ENCODE assay signal across 19 cellular contexts in the genomic region with DNA sequence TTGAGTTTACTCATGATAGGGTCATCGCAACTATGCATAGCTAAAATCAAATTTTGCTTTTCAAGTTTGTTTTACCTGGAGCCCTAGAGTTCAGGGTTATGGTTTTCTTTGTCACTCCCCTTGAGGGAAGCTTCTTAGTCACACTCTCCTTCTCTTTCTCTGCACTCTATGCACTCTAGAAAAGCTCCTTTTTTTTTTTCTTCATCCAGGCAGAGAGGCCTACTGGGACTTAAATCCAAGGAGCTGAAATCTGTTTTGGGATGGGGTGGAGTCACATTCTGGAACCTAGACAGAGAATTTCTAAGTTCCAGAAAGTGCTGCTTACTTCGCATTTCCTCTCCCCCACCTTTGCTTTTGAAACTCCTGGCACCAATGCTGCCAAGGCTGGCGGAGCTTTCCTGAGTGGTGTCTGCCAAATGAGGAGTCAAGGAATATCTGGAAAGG. TPM values are rescaled to one million over a fixed set of nuclear protein-coding genes. Genes with fewer than 3 reads are reported as not detected.
DNase-seq lines count a peak whose midpoint lies in the region; ATAC-seq, FAIRE-seq and TF ChIP-seq lines count a peak whose summit lies in the region.
"Had no signal": no experiment of that assay in that cellular context is flagged by ENCODE, and none has a peak within 500 bp of the region (broad histone marks: within the 10 kb centered on the region; RNA-seq: fewer than 3 reads in every experiment).

No MANE protein-coding gene starts in this region.

- H3K18ac ChIP-seq in IMR-90 (ENCODE audit: low read depth, low read length): no peak overlapping the region

- CTCF ChIA-PET in IMR-90 (lab: Yijun Ruan, JAX) (interaction anchor here (0.6 to 1.4 kb wide), 2 partner anchors 29 to 37 kb away, joined by 3 read pairs; no protein-coding TSS in a partner anchor), OCI-LY7 (lab: Charles Lee; ENCODE audit: unreplicated experiment) (no interaction called here)

- no peaks in the 10 kb centered on the region for H3K4me1 Mint-ChIP-seq in astrocyte (ENCODE audit: low read depth, unreplicated experiment)
- H3K4me1 Mint-ChIP-seq: immature natural killer cell had no signal

- H3K4me3 ChIP-seq in IMR-90 (ENCODE audit: insufficient read depth, low read depth, low read length): no peak overlapping the region
- H3K4me3 ChIP-seq in astrocyte (ENCODE audit: insufficient read depth, low read depth, low read length): no peak overlapping the region
- H3K4me3 ChIP-seq in heart left ventricle: peak overlapping the region in 6 of 12 donors; percentile 1 to 34 (median 28)
- H3K4me3 ChIP-seq in skeletal muscle tissue (ENCODE audit: low read length in 3 of 3): no peak overlapping the region
- H3K4me3 ChIP-seq in OCI-LY7 (ENCODE audit: low read depth, low read length, poor library complexity, severe bottlenecking): no peak overlapping the region
- H3K4me3 ChIP-seq: pancreas, SK-N-MC, transverse colon had no signal

- POLR2A ChIA-PET in IMR-90 (lab: Charles Lee; ENCODE audit: unreplicated experiment) (no interaction called here), OCI-LY7 (lab: Charles Lee) (no interaction called here)

- dilution Hi-C loops in IMR-90 (cut with HindIII; ENCODE audit: low sequenced_read_pairs, unreplicated experiment): no loop called here

- no peak overlapping the region for H2BK20ac ChIP-seq in IMR-90 (ENCODE audit: low read depth, low read length)

- no peak overlapping the region for H4K91ac ChIP-seq in IMR-90 (ENCODE audit: insufficient read depth, low read depth, low read length)

- no peaks in the 10 kb centered on the region; the same call in 1 of the 2 replicates for H3K9me1 ChIP-seq in IMR-90 (ENCODE audit: insufficient read depth, low read length)

- H3K27me3 ChIP-seq in IMR-90 (ENCODE audit: control insufficient read depth, insufficient read depth, low read length) (peaks cover under 1% of the 10 kb centered on the region; the same call in 1 of the 2 replicates), astrocyte (ENCODE audit: insufficient read depth, low read length) (no peaks in the 10 kb centered on the region), heart left ventricle (no peaks in the 10 kb centered on the region), skeletal muscle tissue (ENCODE audit: control insufficient read depth in 3 of 3, insufficient read depth in 3 of 3, low read length in 3 of 3) (no peaks in the 10 kb centered on the region)
- H3K27me3 ChIP-seq: pancreas, transverse colon had no signal

- H3K9ac ChIP-seq in IMR-90 (ENCODE audit: low read depth, low read length) (no peak overlapping the region), astrocyte (ENCODE audit: low read length) (no peak overlapping the region), skeletal muscle tissue (ENCODE audit: low read depth in 1 of 3, low read length in 3 of 3) (no peak overlapping the region)

- no peak overlapping the region for H3K4me3 Mint-ChIP-seq in astrocyte (ENCODE audit: unreplicated experiment)
- H3K4me3 Mint-ChIP-seq: activated naive CD8-positive, alpha-beta T cell treated with anti-CD3 and anti-CD28 coated beads for 36 hours; immature natural killer cell had no signal

- H3K79me1 ChIP-seq in IMR-90 (ENCODE audit: low read depth in 1 of 2, low read length in 2 of 2): no peaks in the 10 kb centered on the region

- H3K36me3 ChIP-seq in IMR-90 (ENCODE audit: control insufficient read depth, insufficient read depth, low read length): no peaks in the 10 kb centered on the region
- H3K36me3 ChIP-seq in astrocyte (ENCODE audit: insufficient read depth, low read length): no peaks in the 10 kb centered on the region
- no peaks in the 10 kb centered on the region for H3K36me3 ChIP-seq in heart left ventricle
- no peaks in the 10 kb centered on the region for H3K36me3 ChIP-seq in skeletal muscle tissue (ENCODE audit: control insufficient read depth in 3 of 3, insufficient read depth in 3 of 3, low read length in 3 of 3)
- no peaks in the 10 kb centered on the region for H3K36me3 ChIP-seq in OCI-LY7 (ENCODE audit: insufficient read depth, low read length)
- H3K36me3 ChIP-seq: pancreas, transverse colon had no signal

- peak overlapping the region; percentile 10; the same call in 1 of the 2 replicates for H2BK120ac ChIP-seq in IMR-90 (ENCODE audit: low read depth, low read length)

- H3K9me3 ChIP-seq in IMR-90 (ENCODE audit: control insufficient read depth, insufficient read depth, low read length) (no peaks in the 10 kb centered on the region), astrocyte (ENCODE audit: insufficient read depth, low read depth, low read length) (no peaks in the 10 kb centered on the region), heart left ventricle (no peaks in the 10 kb centered on the region), skeletal muscle tissue (ENCODE audit: control insufficient read depth in 3 of 3, low read length in 3 of 3) (no peaks in the 10 kb centered on the region), OCI-LY7 (ENCODE audit: low read length) (no peaks in the 10 kb centered on the region)
- H3K9me3 ChIP-seq: pancreas, transverse colon had no signal

- H2AK9ac ChIP-seq in IMR-90 (replicated peaks; ENCODE audit: low read depth, low read length, poor library complexity): no peak overlapping the region

- intact Hi-C loops in IMR-90 (cut with micrococcal nuclease) (no loop called here), heart left ventricle (cut with DNase I) (loop anchor here in 3 of 10 donors (5.0 to 10.0 kb wide), 4 partner anchors 34 to 314 kb away; no protein-coding TSS in a partner anchor), OCI-LY7 (cut with micrococcal nuclease; ENCODE audit: unreplicated experiment) (no loop called here)

- H4K20me1 ChIP-seq in IMR-90 (ENCODE audit: insufficient read depth, low read length) (no peaks in the 10 kb centered on the region), astrocyte (ENCODE audit: insufficient read depth, low read length) (no peaks in the 10 kb centered on the region), OCI-LY7 (ENCODE audit: insufficient read depth, low read length) (no peaks in the 10 kb centered on the region)

- H2AK5ac ChIP-seq in IMR-90 (ENCODE audit: low read depth, low read length): no peak overlapping the region

- TF ChIP-seq POLR2A in IMR-90 (IDR thresholded peaks at IDR 0.05; ENCODE audit: low read depth, low read length): no peak
- TF ChIP-seq POLR2A in heart left ventricle (IDR thresholded peaks at IDR 0.05): no peak

- in situ Hi-C loops in IMR-90 (cut with MboI; ENCODE audit: low sequenced_read_pairs): no loop called here

- BruUV-seq in IMR-90 (replicated peaks; lab: Mats Ljungman, UMichigan) (no TSS peak), OCI-LY7 (replicated peaks; lab: Mats Ljungman, UMichigan) (no TSS peak)

- no peak for FAIRE-seq in astrocyte (lab: Jason Lieb, UNC)
- FAIRE-seq: pancreas had no signal

- no peak overlapping the region for H3K56ac ChIP-seq in IMR-90 (ENCODE audit: extremely low read depth, insufficient read depth, low read length)

- H2AFZ ChIP-seq in IMR-90 (replicated peaks; ENCODE audit: low read length, poor library complexity) (no peak overlapping the region), astrocyte (ENCODE audit: low read depth, low read length) (no peak overlapping the region), OCI-LY7 (ENCODE audit: low read length) (no peak overlapping the region)

- no peak overlapping the region for H3K4ac ChIP-seq in IMR-90 (ENCODE audit: low read depth, low read length)

- H3K9me2 ChIP-seq in OCI-LY7 (ENCODE audit: insufficient read depth, low read length): no peaks in the 10 kb centered on the region

- no peak overlapping the region for H2BK15ac ChIP-seq in IMR-90 (ENCODE audit: low read depth, low read length)

- H3K4me1 ChIP-seq in IMR-90 (ENCODE audit: control insufficient read depth, insufficient read depth, low read length) (peaks cover 2% of the 10 kb centered on the region; the same call in 1 of the 2 replicates), astrocyte (ENCODE audit: insufficient read depth, low read length) (peaks cover 10% of the 10 kb centered on the region), heart left ventricle (peaks cover 0 to 25% (median 9%) of the 10 kb centered on the region in 12 donors), skeletal muscle tissue (ENCODE audit: control insufficient read depth in 3 of 3, insufficient read depth in 3 of 3, low read length in 3 of 3) (peaks cover 0 to 4% (median 3%) of the 10 kb centered on the region in 3 donors), OCI-LY7 (ENCODE audit: insufficient read depth, low read length, poor library complexity, severe bottlenecking) (no peaks in the 10 kb centered on the region)
- H3K4me1 ChIP-seq: pancreas, transverse colon had no signal

- H3K36me3 Mint-ChIP-seq in astrocyte (ENCODE audit: low read depth, unreplicated experiment): no peaks in the 10 kb centered on the region
- H3K36me3 Mint-ChIP-seq: activated naive CD8-positive, alpha-beta T cell treated with anti-CD3 and anti-CD28 coated beads for 36 hours had no signal

- no peak overlapping the region for H3K14ac ChIP-seq in IMR-90 (replicated peaks; ENCODE audit: low read depth, low read length)

- H3K4me2 ChIP-seq in IMR-90 (ENCODE audit: low read depth, low read length) (no peak overlapping the region), astrocyte (ENCODE audit: low read length) (peak overlapping the region; percentile 65), OCI-LY7 (ENCODE audit: low read length) (no peak overlapping the region)

- H2BK5ac ChIP-seq in IMR-90 (ENCODE audit: low read depth, low read length, poor library complexity, severe bottlenecking): no peak overlapping the region

- H3K23ac ChIP-seq in IMR-90 (ENCODE audit: low read depth, low read length): no peak overlapping the region

- H3K79me2 ChIP-seq in astrocyte (ENCODE audit: insufficient read depth, low read length) (no peaks in the 10 kb centered on the region), OCI-LY7 (ENCODE audit: insufficient read depth, low read depth, low read length) (no peaks in the 10 kb centered on the region)

- H4K5ac ChIP-seq in IMR-90 (ENCODE audit: low read depth, low read length): no peak overlapping the region

- no peaks in the 10 kb centered on the region for H3K27me3 Mint-ChIP-seq in astrocyte (ENCODE audit: low read depth, unreplicated experiment)
- H3K27me3 Mint-ChIP-seq: activated naive CD8-positive, alpha-beta T cell treated with anti-CD3 and anti-CD28 coated beads for 36 hours had no signal

- H3K9me3 Mint-ChIP-seq in astrocyte (ENCODE audit: unreplicated experiment): no peaks in the 10 kb centered on the region
- H3K9me3 Mint-ChIP-seq: activated naive CD8-positive, alpha-beta T cell treated with anti-CD3 and anti-CD28 coated beads for 36 hours; immature natural killer cell had no signal

- H3K27ac Mint-ChIP-seq in astrocyte (ENCODE audit: unreplicated experiment): no peak overlapping the region
- H3K27ac Mint-ChIP-seq: activated naive CD8-positive, alpha-beta T cell treated with anti-CD3 and anti-CD28 coated beads for 36 hours; immature natural killer cell had no signal

- ATAC-seq in IMR-90 (ENCODE audit: low read depth) (no peak), heart left ventricle (peak in 3 of 4 donors; percentile 72 to 86 (median 75))

- TF ChIP-seq CTCF in IMR-90 (conservative IDR thresholded peaks at IDR 0.05; ENCODE audit: low read depth, low read length) (no peak), astrocyte (IDR thresholded peaks at IDR 0.05; ENCODE audit: insufficient read depth, low read depth, low read length) (no peak), heart left ventricle (IDR thresholded peaks at IDR 0.05) (no peak), OCI-LY7 (conservative IDR thresholded peaks at IDR 0.05; ENCODE audit: low read length) (no peak)

- no peak for TF ChIP-seq RAD21 in IMR-90 (IDR thresholded peaks at IDR 0.05; ENCODE audit: low read length)

- H3K27ac ChIP-seq in IMR-90 (ENCODE audit: insufficient read depth, low read length): no peak overlapping the region
- H3K27ac ChIP-seq in astrocyte (ENCODE audit: low read depth, low read length): peak overlapping the region; percentile 41
- peak overlapping the region in 11 of 12 donors; percentile 2 to 75 (median 33) for H3K27ac ChIP-seq in heart left ventricle
- H3K27ac ChIP-seq in skeletal muscle tissue (ENCODE audit: low read depth, low read length): peak overlapping the region; percentile 20
- H3K27ac ChIP-seq in OCI-LY7 (ENCODE audit: low read depth, low read length, poor library complexity, severe bottlenecking): no peak overlapping the region
- H3K27ac ChIP-seq: pancreas, SK-N-MC had no signal

- no CpG with 5 or more reads among the region's 3 CpGs for WGBS in IMR-90 (ENCODE audit: extremely low coverage in 2 of 2, insufficient read length in 1 of 2), 2 experiments
- WGBS in heart left ventricle, 4 donors: 62 to 73% (median 66%) methylated on average over 3 of the region's 3 CpGs

- DNase-seq in IMR-90: peak; percentile 32
- no peak for DNase-seq in astrocyte (ENCODE audit: low read depth)
- DNase-seq in heart left ventricle: peak in 1 of 5 donors; percentile 34
- DNase-seq in OCI-LY7 (ENCODE audit: low spot score): no peak
- DNase-seq in DMS53 (lab: John Stamatoyannopoulos, UW): no peak
- no peak for DNase-seq in NCI-H2029 treated with DMSO at 0.1 percent for 48 hours (lab: John Stamatoyannopoulos, UW)
- no peak for DNase-seq in RKO (ENCODE audit: low spot score)
- DNase-seq: activated CD8-positive, alpha-beta memory T cell treated with anti-CD3 and anti-CD28 coated beads, Interleukin-2, amount 50 U/mL, for 4 hours; activated naive CD8-positive, alpha-beta T cell treated with anti-CD3 and anti-CD28 coated beads for 36 hours; cortex of kidney; DMS79 treated with DMSO at 0.1 percent for 48 hours; foreskin melanocyte; immature natural killer cell; NCI-H2107; pancreas; transverse colon had no signal

- H4K8ac ChIP-seq in IMR-90 (ENCODE audit: low read depth in 2 of 2, low read length in 2 of 2): no peak overlapping the region

RNA-seq across cellular contexts. Expression of a gene that starts 19.1 kb away (rescaled TPM):
- total RNA-seq in IMR-90 (2012; rRNA removed) (0.18 and 0.28 TPM in 2 replicates), astrocyte (2.4 and 4.4 TPM in 2 replicates), heart left ventricle (1 to 10 TPM in 6 of 9 donors, under 1 TPM in 3; 0.50 to 4.3 (median 1.8) TPM), skeletal muscle tissue (0.52 TPM), OCI-LY7 (2022) (not detected in 2 replicates)
- polyA plus RNA-seq in IMR-90 (2012; rRNA removed) (0.14 and 0.24 TPM in 2 replicates), heart left ventricle (1 to 10 TPM; 1.1 to 3.4 TPM)
- 0.03 and 0.08 TPM in 2 replicates for polyA plus RNA-seq in IMR-90 (2012; cell fraction: cytosol; rRNA removed)
- polyA plus RNA-seq in IMR-90 (2012; cell fraction: nucleus; rRNA removed; ENCODE audit: low replicate concordance): 0.09 and 0.46 TPM in 2 replicates
- not detected in 2 replicates for total RNA-seq in OCI-LY7 (2014; rRNA removed; shearing (Covaris generic))
- polyA plus RNA-seq: BJ had no signal

RNA-seq across cellular contexts. Expression of a gene that starts 25.2 kb away (rescaled TPM):
- total RNA-seq in IMR-90 (2012; rRNA removed) (under 0.01 TPM in 2 replicates), astrocyte (0.27 TPM in 1 of 2 replicates, not detected in the other), heart left ventricle (10 to 100 TPM in 2 of 9 donors, 1 to 10 TPM in 3, under 1 TPM in 4; 0.25 to 84.9 (median 1.6) TPM), skeletal muscle tissue (1.0 TPM), OCI-LY7 (2022) (not detected in 2 replicates)
- polyA plus RNA-seq in IMR-90 (2012; rRNA removed) (0.14 TPM in 1 of 2 replicates, not detected in the other), heart left ventricle (10 to 100 TPM in 1 of 2 donors, 1 to 10 TPM in 1; 1.1 to 36.6 TPM)
- 0.01 TPM in 1 of 2 replicates, not detected in the other for polyA plus RNA-seq in IMR-90 (2012; cell fraction: cytosol; rRNA removed)
- polyA plus RNA-seq in IMR-90 (2012; cell fraction: nucleus; rRNA removed; ENCODE audit: low replicate concordance): 0.02 and 0.21 TPM in 2 replicates
- not detected in 2 replicates for total RNA-seq in OCI-LY7 (2014; rRNA removed; shearing (Covaris generic))
- polyA plus RNA-seq: BJ had no signal

Comparison
In these comparisons a context has a peak if more than half of its experiments do, and no peak if none do; other contexts are left out.
1. H3K27ac ChIP-seq: peak in astrocyte (single experiment), heart left ventricle (11 of 12) and skeletal muscle tissue (single experiment); none in IMR-90 (single experiment) and OCI-LY7 (single experiment).